In genomic region chr20:62621251-62622110, GRCh38 we compare ENCODE assay signal across 14 cellular contexts. TPM values are rescaled to one million over a fixed set of nuclear protein-coding genes. Genes with fewer than 3 reads are reported as not detected.
DNase-seq lines count a peak whose midpoint lies in the region; ATAC-seq and TF ChIP-seq lines count a peak whose summit lies in the region.
"Had no signal": no experiment of that assay in that cellular context is flagged by ENCODE, and none has a peak within 500 bp of the region (broad histone marks: within the 10 kb centered on the region; RNA-seq: fewer than 3 reads in every experiment).

No MANE protein-coding gene starts in this region.

- no TSS peak for BruUV-seq in Calu3 (replicated peaks; lab: Mats Ljungman, UMichigan)

- no peak overlapping the region for H3K4me3 ChIP-seq in esophagus muscularis mucosa
- H3K4me3 ChIP-seq in neuronal stem cell (ENCODE audit: low read length in 2 of 2), result no peak overlapping the region
- H3K4me3 ChIP-seq in naive thymus-derived CD4-positive, alpha-beta T cell (ENCODE audit: low read length), result no peak overlapping the region
- no peak overlapping the region for H3K4me3 ChIP-seq in testis
- H3K4me3 ChIP-seq: HAP-1 had no signal

- H4K91ac ChIP-seq in neuronal stem cell (ENCODE audit: low read depth, low read length, poor library complexity), result no peak overlapping the region

- DNase-seq in Calu3, result no peak
- peak; percentile 68 for DNase-seq in RPMI7951 (ENCODE audit: low read depth)
- DNase-seq in esophagus muscularis mucosa (ENCODE audit: extremely low spot score), result no peak
- DNase-seq in neuronal stem cell (ENCODE audit: low spot score), result no peak
- DNase-seq in globus pallidus (ENCODE audit: low spot score), result no peak
- no peak for DNase-seq in naive thymus-derived CD4-positive, alpha-beta T cell
- DNase-seq in testis, result no peak
- DNase-seq in NCI-H2171 (lab: John Stamatoyannopoulos, UW), result no peak
- DNase-seq: activated CD4-positive, alpha-beta T cell treated with anti-CD3 and anti-CD28 coated beads for 1 hour; activated gamma-delta T cell; midbrain; NCI-H524 treated with DMSO at 0.1 percent for 48 hours had no signal

- H3K4me2 ChIP-seq in neuronal stem cell (ENCODE audit: insufficient read depth, low read length, poor library complexity, severe bottlenecking), result no peak overlapping the region

- peaks cover 58% of the 10 kb centered on the region for H3K4me1 Mint-ChIP-seq in Calu3 (ENCODE audit: low read depth, unreplicated experiment)
- H3K4me1 Mint-ChIP-seq in naive thymus-derived CD4-positive, alpha-beta T cell, result peaks cover 18 to 55% (median 32%) of the 10 kb centered on the region in 7 donors

- H3K27ac ChIP-seq in esophagus muscularis mucosa (replicated peaks in 1 of 4), result peak overlapping the region in 3 of 4 donors; percentile 85 to 87 (median 87)
- H3K27ac ChIP-seq in neuronal stem cell (replicated peaks; ENCODE audit: low read length), result no peak overlapping the region
- H3K27ac ChIP-seq in naive thymus-derived CD4-positive, alpha-beta T cell (ENCODE audit: low read depth, low read length), result no peak overlapping the region
- no peak overlapping the region for H3K27ac ChIP-seq in testis

- H3K79me1 ChIP-seq in neuronal stem cell (ENCODE audit: low read depth, low read length), result peaks cover 2% of the 10 kb centered on the region

- H3K27ac Mint-ChIP-seq in Calu3 (ENCODE audit: unreplicated experiment), result peak overlapping the region; percentile 86
- H3K27ac Mint-ChIP-seq in naive thymus-derived CD4-positive, alpha-beta T cell, result peak overlapping the region in 3 of 9 donors; percentile 51 to 87 (median 61)

- H3K36me3 ChIP-seq in esophagus muscularis mucosa (no peaks in the 10 kb centered on the region), neuronal stem cell (replicated peaks in 1 of 2; ENCODE audit: control insufficient read depth in 2 of 2, insufficient read depth in 2 of 2, low read length in 2 of 2) (no peaks in the 10 kb centered on the region), testis (ENCODE audit: low read depth, missing control alignments) (no peaks in the 10 kb centered on the region)
- H3K36me3 ChIP-seq in naive thymus-derived CD4-positive, alpha-beta T cell (ENCODE audit: control insufficient read depth in 2 of 3, insufficient read depth in 3 of 3, low read length in 3 of 3), result no peaks in the 10 kb centered on the region
- H3K36me3 ChIP-seq: HAP-1 had no signal

- H2BK15ac ChIP-seq in neuronal stem cell (ENCODE audit: low read length), result peak overlapping the region; percentile 54

- no peak overlapping the region for H2BK12ac ChIP-seq in neuronal stem cell (ENCODE audit: low read length)

- CTCF ChIA-PET in Calu3 (lab: Charles Lee), result no interaction called here
- CTCF ChIA-PET in naive thymus-derived CD4-positive, alpha-beta T cell (lab: Charles Lee), result no interaction called here

- H3K18ac ChIP-seq in neuronal stem cell (ENCODE audit: low read length), result peak overlapping the region; percentile 70

- 85% methylated on average over 27 of the region's 34 CpGs for WGBS in esophagus muscularis mucosa
- WGBS in neuronal stem cell (ENCODE audit: extremely low coverage in 2 of 2, insufficient read length in 2 of 2, insufficient replicate concordance in 1 of 2), 2 donors, result no CpG with 5 or more reads among the region's 34 CpGs
- 85 to 92% methylated on average over 27 to 34 of the region's 34 CpGs for WGBS in testis, 2 donors

- no peak overlapping the region for H2AFZ ChIP-seq in neuronal stem cell (ENCODE audit: low read length)

- no peak for TF ChIP-seq EP300 in esophagus muscularis mucosa (IDR thresholded peaks at IDR 0.05)

- H2AK5ac ChIP-seq in neuronal stem cell (ENCODE audit: low read depth, low read length), result peak overlapping the region; percentile 97

- intact Hi-C loops in Calu3 (cut with micrococcal nuclease; ENCODE audit: unreplicated experiment) (loop anchor here (5.0 kb wide), 1 partner anchor 46 kb away; no protein-coding TSS in a partner anchor), esophagus muscularis mucosa (cut with DNase I) (no loop called here), testis (cut with DNase I; ENCODE audit: low total_unique reads) (no loop called here)
- intact Hi-C loops in naive thymus-derived CD4-positive, alpha-beta T cell (cut with micrococcal nuclease), result loop anchor here in 1 of 2 donors (5.0 kb wide), 1 partner anchor 171 kb away; no protein-coding TSS in a partner anchor

- no peak overlapping the region for H3K9ac ChIP-seq in neuronal stem cell (ENCODE audit: low read depth, low read length, poor library complexity)

- TF ChIP-seq CTCF in Calu3 (IDR thresholded peaks at IDR 0.05; ENCODE audit: unreplicated experiment) (no peak), esophagus muscularis mucosa (IDR thresholded peaks at IDR 0.05) (no peak), testis (IDR thresholded peaks at IDR 0.05) (no peak)

- H2BK120ac ChIP-seq in neuronal stem cell (ENCODE audit: low read depth, low read length), result no peak overlapping the region

- no peak overlapping the region for H3K23ac ChIP-seq in neuronal stem cell (ENCODE audit: low read depth, low read length, poor library complexity)

- TF ChIP-seq POLR2A in esophagus muscularis mucosa (IDR thresholded peaks at IDR 0.05; ENCODE audit: low read depth) (no peak), testis (IDR thresholded peaks at IDR 0.05) (no peak)

- H3K27me3 ChIP-seq in esophagus muscularis mucosa (peaks cover 0 to 26% (median 0%) of the 10 kb centered on the region in 4 donors), neuronal stem cell (ENCODE audit: control insufficient read depth in 3 of 3, insufficient read depth in 3 of 3, low read depth in 1 of 3, low read length in 3 of 3) (peaks cover 0 to 40% (median 0%) of the 10 kb centered on the region in 3 experiments), testis (no peaks in the 10 kb centered on the region)
- H3K27me3 ChIP-seq in naive thymus-derived CD4-positive, alpha-beta T cell (ENCODE audit: control insufficient read depth in 2 of 2, insufficient read depth in 2 of 2, low read length in 2 of 2), result no peaks in the 10 kb centered on the region

- no peak for ATAC-seq in naive thymus-derived CD4-positive, alpha-beta T cell

- H3K9me3 Mint-ChIP-seq in Calu3 (ENCODE audit: low read depth, unreplicated experiment), result no peaks in the 10 kb centered on the region
- H3K9me3 Mint-ChIP-seq in naive thymus-derived CD4-positive, alpha-beta T cell, result no peaks in the 10 kb centered on the region
- H3K9me3 Mint-ChIP-seq: CD14-positive monocyte had no signal

- H3K14ac ChIP-seq in neuronal stem cell (ENCODE audit: low read length), result no peak overlapping the region

- no peaks in the 10 kb centered on the region for H3K27me3 Mint-ChIP-seq in Calu3 (ENCODE audit: unreplicated experiment)
- no peaks in the 10 kb centered on the region for H3K27me3 Mint-ChIP-seq in naive thymus-derived CD4-positive, alpha-beta T cell

- no peak overlapping the region for H3K4ac ChIP-seq in neuronal stem cell (ENCODE audit: low read length)

- H3K9me3 ChIP-seq in esophagus muscularis mucosa, result no peaks in the 10 kb centered on the region
- no peaks in the 10 kb centered on the region for H3K9me3 ChIP-seq in neuronal stem cell (replicated peaks in 1 of 2; ENCODE audit: control insufficient read depth in 2 of 2, insufficient read depth in 1 of 2, low read depth in 1 of 2, low read length in 2 of 2)
- no peaks in the 10 kb centered on the region for H3K9me3 ChIP-seq in naive thymus-derived CD4-positive, alpha-beta T cell (ENCODE audit: control insufficient read depth in 2 of 3, low read length in 3 of 3)
- no peaks in the 10 kb centered on the region for H3K9me3 ChIP-seq in testis
- H3K9me3 ChIP-seq: HAP-1 had no signal

- H3K4me3 Mint-ChIP-seq in Calu3 (ENCODE audit: low read depth, unreplicated experiment), result peak overlapping the region; percentile 39
- peak overlapping the region in 1 of 10 donors; percentile 60 for H3K4me3 Mint-ChIP-seq in naive thymus-derived CD4-positive, alpha-beta T cell
- H3K4me3 Mint-ChIP-seq: CD14-positive monocyte had no signal

- POLR2A ChIA-PET in naive thymus-derived CD4-positive, alpha-beta T cell (lab: Charles Lee), result no interaction called here

- H4K8ac ChIP-seq in neuronal stem cell (ENCODE audit: low read depth, low read length), result no peak overlapping the region

- H3K4me1 ChIP-seq in esophagus muscularis mucosa (peaks cover 57 to 75% (median 66%) of the 10 kb centered on the region in 4 donors), neuronal stem cell (ENCODE audit: control insufficient read depth in 2 of 2, insufficient read depth in 1 of 2, low read depth in 1 of 2, low read length in 2 of 2) (peaks cover 0 to 22% of the 10 kb centered on the region in 2 donors), testis (peaks cover 34% of the 10 kb centered on the region)
- peaks cover 34 to 36% of the 10 kb centered on the region in 2 donors for H3K4me1 ChIP-seq in naive thymus-derived CD4-positive, alpha-beta T cell (ENCODE audit: control insufficient read depth in 2 of 2, insufficient read depth in 2 of 2, low read length in 2 of 2)

- H2BK5ac ChIP-seq in neuronal stem cell (ENCODE audit: low read length), result no peak overlapping the region

- H3K36me3 Mint-ChIP-seq in Calu3 (ENCODE audit: insufficient read depth, unreplicated experiment), result peaks cover 27% of the 10 kb centered on the region
- H3K36me3 Mint-ChIP-seq in naive thymus-derived CD4-positive, alpha-beta T cell, result no peaks in the 10 kb centered on the region

RNA-seq across cellular contexts. Expression of gene SLCO4A1, which starts 20.8 kb away (rescaled TPM):
- 51.9 and 63.9 TPM in 2 replicates for total RNA-seq in Calu3 (2022)
- total RNA-seq in RPMI7951 (2014; rRNA removed; shearing (Covaris generic)), result 60.2 and 62.4 TPM in 2 replicates
- 10 to 100 TPM in 3 of 4 donors, 1 to 10 TPM in 1; 10.0 to 42.4 (median 30.1) TPM for total RNA-seq in esophagus muscularis mucosa
- polyA plus RNA-seq in neuronal stem cell (2013, experiment 1 of 2), result 3.5 TPM
- polyA plus RNA-seq in neuronal stem cell (2013, experiment 2 of 2), result 3.9 TPM
- total RNA-seq in naive thymus-derived CD4-positive, alpha-beta T cell, result 10 to 100 TPM in 1 of 5 experiments, 1 to 10 TPM in 2, under 1 TPM in 2; 0.81 to 45.5 (median 1.4) TPM
- under 1 TPM; 0.36 to 0.39 TPM for polyA plus RNA-seq in naive thymus-derived CD4-positive, alpha-beta T cell
- 10 to 100 TPM in 1 of 2 donors, 1 to 10 TPM in 1; 9.8 to 14.2 TPM for total RNA-seq in testis
- polyA plus RNA-seq in testis (ENCODE audit: insufficient read depth, low read depth, low replicate concordance), result 4.2 TPM

Comparison
In these comparisons a context has a peak if more than half of its experiments do, and no peak if none do; other contexts are left out.
1. H3K27ac ChIP-seq: peak in esophagus muscularis mucosa (3 of 4); none in neuronal stem cell (single experiment), naive thymus-derived CD4-positive, alpha-beta T cell (single experiment) and testis (0 of 2).